Comparison of ENCODE assay signal across 10 cellular contexts in the genomic region with DNA sequence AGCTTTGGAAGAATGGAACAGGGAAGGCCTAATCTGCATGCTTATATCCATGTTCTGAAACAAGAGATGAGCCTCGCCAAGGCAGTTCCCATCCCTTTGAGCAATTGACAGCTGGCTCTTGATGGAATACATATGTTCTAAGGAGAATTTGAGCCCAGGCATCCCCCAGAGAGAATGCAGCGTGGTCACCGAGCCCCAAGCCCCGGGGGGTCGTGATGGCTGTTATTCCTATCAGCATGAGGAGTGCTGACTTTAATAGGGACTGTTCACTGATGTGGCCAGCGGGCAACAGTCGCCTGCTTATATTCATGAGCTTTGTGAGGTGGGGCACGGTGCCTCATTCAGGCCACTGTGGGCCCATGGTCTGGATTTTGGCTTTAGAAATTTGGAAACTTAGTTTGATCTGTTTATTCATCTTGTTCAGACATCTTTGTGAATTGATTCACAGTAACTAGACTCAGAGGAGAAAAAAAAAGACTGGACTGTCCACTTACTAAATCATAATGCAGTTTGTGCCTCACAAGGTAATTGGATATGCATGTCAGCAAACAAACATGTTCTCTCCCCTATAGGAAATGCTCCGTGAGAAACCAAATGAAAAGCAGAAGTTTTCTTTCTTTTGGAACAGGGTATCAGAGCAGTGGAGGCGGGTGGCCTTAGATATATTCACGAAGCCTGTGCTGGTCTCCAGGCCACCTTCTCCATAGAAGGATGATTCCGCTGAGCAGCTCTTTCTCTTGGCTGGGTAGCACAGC.
"Had no signal": no experiment of that assay in that cellular context is flagged by ENCODE, and none has a peak within 500 bp of the region (broad histone marks: within the 10 kb centered on the region; RNA-seq: fewer than 3 reads in every experiment).

No MANE protein-coding gene starts in this region.

- H3K4me3 ChIP-seq: ascending aorta, psoas muscle, right lobe of liver, thyroid gland had no signal

- H3K27me3 ChIP-seq: ascending aorta, right lobe of liver, thyroid gland had no signal

- ATAC-seq: activated CD4-positive, CD25-positive, alpha-beta regulatory T cell treated with anti-CD3 and anti-CD28 coated beads, Interleukin-2, amount 50 U/mL, for 24 hours; psoas muscle; right lobe of liver had no signal

- H3K9me3 ChIP-seq: ascending aorta, psoas muscle, right lobe of liver, thyroid gland had no signal

- H3K27ac ChIP-seq: ascending aorta, psoas muscle, right lobe of liver, thyroid gland had no signal

- H3K9me3 Mint-ChIP-seq: activated naive CD8-positive, alpha-beta T cell treated with anti-CD3 and anti-CD28 coated beads, Interleukin-2, amount 10 ng/mL, durations not matched to agents 7 days and 5 days; activated T-helper 1 cell treated with anti-CD3 and anti-CD28 coated beads, Interleukin-12 subunit alpha, Interleukin-12 subunit beta, Interleukin-2, Interleukin-4 antibody, amounts not matched to agents 30 ng/mL and 10 ng/mL and 1 ng/mL, durations not matched to agents 14 hours and 24 hours and 36 hours; immature natural killer cell; T-helper 2 cell treated with Interferon-gamma antibody and Interleukin-4, amounts not matched to agents 5 μg/mL and 100 μg/mL, for 36 hours had no signal

- DNase-seq: activated naive CD8-positive, alpha-beta T cell treated with anti-CD3 and anti-CD28 coated beads, Interleukin-2, amount 10 ng/mL, durations not matched to agents 7 days and 5 days; immature natural killer cell; right lobe of liver; stimulated activated CD4-positive, alpha-beta T cell treated with anti-CD3 and anti-CD28 coated beads, Interleukin-2, amount 100 ng/mL, for 24 hours had no signal

- H3K4me3 Mint-ChIP-seq: activated naive CD8-positive, alpha-beta T cell treated with anti-CD3 and anti-CD28 coated beads, Interleukin-2, amount 10 ng/mL, durations not matched to agents 7 days and 5 days; activated T-helper 1 cell treated with anti-CD3 and anti-CD28 coated beads, Interleukin-12 subunit alpha, Interleukin-12 subunit beta, Interleukin-2, Interleukin-4 antibody, amounts not matched to agents 30 ng/mL and 10 ng/mL and 1 ng/mL, durations not matched to agents 14 hours and 24 hours and 36 hours; immature natural killer cell; T-helper 2 cell treated with Interferon-gamma antibody and Interleukin-4, amounts not matched to agents 5 μg/mL and 100 μg/mL, for 36 hours had no signal

- H3K4me1 ChIP-seq: ascending aorta, psoas muscle, right lobe of liver, thyroid gland had no signal

- H3K4me1 Mint-ChIP-seq: activated naive CD8-positive, alpha-beta T cell treated with anti-CD3 and anti-CD28 coated beads, Interleukin-2, amount 10 ng/mL, durations not matched to agents 7 days and 5 days; immature natural killer cell had no signal

- H3K27me3 Mint-ChIP-seq: activated naive CD8-positive, alpha-beta T cell treated with anti-CD3 and anti-CD28 coated beads, Interleukin-2, amount 10 ng/mL, durations not matched to agents 7 days and 5 days had no signal

- H3K36me3 ChIP-seq: ascending aorta, right lobe of liver, thyroid gland had no signal

- H3K36me3 Mint-ChIP-seq: activated naive CD8-positive, alpha-beta T cell treated with anti-CD3 and anti-CD28 coated beads, Interleukin-2, amount 10 ng/mL, durations not matched to agents 7 days and 5 days had no signal

- H3K27ac Mint-ChIP-seq: activated naive CD8-positive, alpha-beta T cell treated with anti-CD3 and anti-CD28 coated beads, Interleukin-2, amount 10 ng/mL, durations not matched to agents 7 days and 5 days; activated T-helper 1 cell treated with anti-CD3 and anti-CD28 coated beads, Interleukin-12 subunit alpha, Interleukin-12 subunit beta, Interleukin-2, Interleukin-4 antibody, amounts not matched to agents 30 ng/mL and 10 ng/mL and 1 ng/mL, durations not matched to agents 14 hours and 24 hours and 36 hours; immature natural killer cell; T-helper 2 cell treated with Interferon-gamma antibody and Interleukin-4, amounts not matched to agents 5 μg/mL and 100 μg/mL, for 36 hours had no signal
